In the genomic region with DNA sequence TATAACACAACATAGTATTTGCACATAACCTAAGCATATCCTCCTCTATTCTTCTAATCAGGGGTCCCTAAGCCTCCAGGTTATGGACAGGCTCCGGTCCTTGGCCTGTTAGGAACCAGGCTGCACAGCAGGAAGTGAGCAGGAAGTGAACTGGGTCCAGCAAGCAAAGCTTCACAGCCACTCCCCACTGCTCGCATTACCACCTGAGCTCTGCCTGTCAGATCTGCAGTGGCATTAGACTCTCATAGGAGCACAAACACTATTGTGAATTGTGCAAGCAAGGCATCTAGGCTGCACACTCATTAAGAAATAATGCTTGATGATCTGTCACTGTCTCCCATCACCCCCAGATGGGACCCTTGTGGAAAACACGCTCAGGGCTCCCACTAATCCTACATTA, we compare ENCODE assay signal across 10 cellular contexts. TPM values are rescaled to one million over a fixed set of nuclear protein-coding genes. Genes with fewer than 3 reads are reported as not detected.
A peak's percentile ranks its signal among the peaks of the same experiment; 100 is the strongest.
DNase-seq lines count a peak whose midpoint lies in the region; ATAC-seq, FAIRE-seq and TF ChIP-seq lines count a peak whose summit lies in the region.
"Had no signal": no experiment of that assay in that cellular context is flagged by ENCODE, and none has a peak within 500 bp of the region (broad histone marks: within the 10 kb centered on the region; RNA-seq: fewer than 3 reads in every experiment).

No MANE protein-coding gene starts in this region.

- H3K4me1 ChIP-seq in OCI-LY1 (ENCODE audit: insufficient read depth, low read length, severe bottlenecking) (peaks cover 81% of the 10 kb centered on the region), keratinocyte (ENCODE audit: control insufficient read depth, extremely low read depth, insufficient read depth, low read length) (peaks cover 28% of the 10 kb centered on the region)

- H3K27me3 Mint-ChIP-seq in CD4-positive, alpha-beta T cell, result no peaks in the 10 kb centered on the region

- H3K9ac ChIP-seq in OCI-LY1 (ENCODE audit: low read length) (no peak overlapping the region; the same call in 1 of the 2 replicates), keratinocyte (ENCODE audit: control insufficient read depth, extremely low read depth, insufficient read depth, low read length) (no peak overlapping the region)

- CTCF ChIA-PET in CD4-positive, alpha-beta T cell (lab: Charles Lee), result interaction anchor here (1.6 kb wide), 1 partner anchor 8 kb away, joined by 4 read pairs; no protein-coding TSS in a partner anchor
- CTCF ChIA-PET in GM10248 (lab: Yijun Ruan, JAX), result interaction anchor here (0.7 to 3.4 kb wide), 4 partner anchors 8 to 205 kb away, joined by 3 to 13 read pairs (median 4); a partner anchor contains a TSS

- no peak for TF ChIP-seq CTCF in CD4-positive, alpha-beta T cell (IDR thresholded peaks at IDR 0.05)
- no peak for TF ChIP-seq CTCF in OCI-LY1 (IDR thresholded peaks at IDR 0.05; ENCODE audit: low read length)
- peak in 1 of 3 experiments; percentile 25 for TF ChIP-seq CTCF in keratinocyte (optimal IDR thresholded peaks at IDR 0.05 in 1 of 3, IDR thresholded peaks at IDR 0.05 in 1 of 3, conservative IDR thresholded peaks at IDR 0.05 in 1 of 3; ENCODE audit: extremely low read depth in 1 of 3, insufficient read depth in 2 of 3, low read length in 3 of 3)
- TF ChIP-seq CTCF in GM10248 (IDR thresholded peaks at IDR 0.05; ENCODE audit: control extremely low read depth, extremely low read depth, low read depth, missing control alignments), result no peak

- dilution Hi-C loops in keratinocyte (cut with MboI; ENCODE audit: extremely low pct_ligation_motif_present, low sequenced_read_pairs), result loop anchor here (25.0 kb wide), 1 partner anchor 151 kb away; no protein-coding TSS in a partner anchor

- peak; percentile 83 for FAIRE-seq in keratinocyte (lab: Jason Lieb, UNC)

- H3K36me3 ChIP-seq in OCI-LY1 (ENCODE audit: insufficient read depth, low read length) (peaks cover 11% of the 10 kb centered on the region; the same call in 1 of the 2 replicates), keratinocyte (ENCODE audit: control insufficient read depth in 2 of 2, extremely low read depth in 1 of 2, insufficient read depth in 2 of 2, low read length in 2 of 2) (no peaks in the 10 kb centered on the region)
- H3K36me3 ChIP-seq: heart left ventricle had no signal

- H3K9me3 ChIP-seq in CD4-positive, alpha-beta T cell (ENCODE audit: control insufficient read depth, low read length), result no peaks in the 10 kb centered on the region
- H3K9me3 ChIP-seq in OCI-LY1 (ENCODE audit: low read length) (no peaks in the 10 kb centered on the region), keratinocyte (ENCODE audit: control insufficient read depth, low read depth, low read length) (no peaks in the 10 kb centered on the region)
- H3K9me3 ChIP-seq: heart left ventricle had no signal

- peaks cover 29% of the 10 kb centered on the region for H3K36me3 Mint-ChIP-seq in CD4-positive, alpha-beta T cell (ENCODE audit: low read depth)

- H3K4me3 Mint-ChIP-seq in CD4-positive, alpha-beta T cell, result peak overlapping the region; percentile 70

- peak in 3 of 10 experiments; percentile 13 to 15 (median 15) for DNase-seq in CD4-positive, alpha-beta T cell
- DNase-seq in keratinocyte (ENCODE audit: low read depth, low spot score), result no peak
- DNase-seq in GM10248 (ENCODE audit: extremely low spot score), result no peak
- no peak for DNase-seq in GM19240 (ENCODE audit: insufficient read length, low spot score)
- DNase-seq in NCI-H1694 (lab: John Stamatoyannopoulos, UW), result no peak
- no peak for DNase-seq in HUDEP-2 (lab: John Stamatoyannopoulos, UW; ENCODE audit: unreplicated experiment in 76 of 76)
- DNase-seq: NCI-H1092 had no signal

- H3K4me1 Mint-ChIP-seq in CD4-positive, alpha-beta T cell (ENCODE audit: low read depth), result peaks cover 93% of the 10 kb centered on the region

- H3K4me3 ChIP-seq in OCI-LY1 (ENCODE audit: low read depth, low read length, poor library complexity, severe bottlenecking) (peak overlapping the region; percentile 7), keratinocyte (ENCODE audit: control insufficient read depth in 2 of 3, extremely low read depth in 1 of 3, insufficient read depth in 2 of 3, low read depth in 1 of 3, low read length in 3 of 3) (no peak overlapping the region)
- H3K4me3 ChIP-seq: heart left ventricle had no signal

- H3K27me3 ChIP-seq in CD4-positive, alpha-beta T cell (ENCODE audit: control insufficient read depth, insufficient read depth, low read length), result no peaks in the 10 kb centered on the region
- H3K27me3 ChIP-seq in OCI-LY1 (ENCODE audit: insufficient read depth, low read length) (no peaks in the 10 kb centered on the region), keratinocyte (ENCODE audit: control insufficient read depth, extremely low read depth, insufficient read depth, low read length) (no peaks in the 10 kb centered on the region)
- H3K27me3 ChIP-seq: heart left ventricle had no signal

- peaks cover 100% of the 10 kb centered on the region for H3K79me2 ChIP-seq in OCI-LY1 (ENCODE audit: insufficient read depth, low read length)
- H3K79me2 ChIP-seq in keratinocyte (ENCODE audit: control insufficient read depth, insufficient read depth, low read length), result peaks cover 99% of the 10 kb centered on the region

- peak overlapping the region; percentile 30 for H3K27ac Mint-ChIP-seq in CD4-positive, alpha-beta T cell

- POLR2A ChIA-PET in CD4-positive, alpha-beta T cell (lab: Charles Lee), result interaction anchor here (1.1 to 4.7 kb wide), 4 partner anchors 8 to 566 kb away, joined by 3 to 22 read pairs (median 7); a partner anchor contains a TSS
- POLR2A ChIA-PET in GM10248 (lab: Yijun Ruan, JAX), result no interaction called here

- H3K9me2 ChIP-seq in OCI-LY1 (ENCODE audit: low read depth, low read length), result no peaks in the 10 kb centered on the region

- H4K20me1 ChIP-seq in OCI-LY1 (ENCODE audit: insufficient read depth, low read length) (peaks cover 2% of the 10 kb centered on the region; the same call in 1 of the 2 replicates), keratinocyte (ENCODE audit: control insufficient read depth, extremely low read depth, insufficient read depth, low read length) (peaks cover 25% of the 10 kb centered on the region)

- peak; percentile 52 for ATAC-seq in CD4-positive, alpha-beta T cell (ENCODE audit: poor library complexity)
- peak; percentile 47 for ATAC-seq in GM19438 (IDR thresholded peaks at IDR 0.05; ENCODE audit: low read depth, unreplicated experiment)

- no peaks in the 10 kb centered on the region for H3K9me3 Mint-ChIP-seq in CD4-positive, alpha-beta T cell

- H3K9me1 ChIP-seq in keratinocyte (ENCODE audit: control insufficient read depth, extremely low read depth, insufficient read depth, low read length), result peaks cover 3% of the 10 kb centered on the region

- no peak overlapping the region for H3K27ac ChIP-seq in CD4-positive, alpha-beta T cell (ENCODE audit: low read depth, low read length)
- peak overlapping the region; percentile 54 for H3K27ac ChIP-seq in OCI-LY1 (ENCODE audit: low read depth, low read length, poor library complexity, severe bottlenecking)
- no peak overlapping the region for H3K27ac ChIP-seq in keratinocyte (ENCODE audit: control insufficient read depth, insufficient read depth, low read length)
- H3K27ac ChIP-seq: heart left ventricle had no signal

- H3K4me2 ChIP-seq in OCI-LY1 (ENCODE audit: low read length) (peak overlapping the region; percentile 30; the same call in 1 of the 2 replicates), keratinocyte (ENCODE audit: control insufficient read depth, extremely low read depth, insufficient read depth, low read depth, low read length) (peak overlapping the region; percentile 49)

- H3F3A ChIP-seq in OCI-LY1 (ENCODE audit: insufficient read depth, low read length), result no peaks in the 10 kb centered on the region

- H2AFZ ChIP-seq in OCI-LY1 (ENCODE audit: low read length), result no peak overlapping the region
- H2AFZ ChIP-seq in keratinocyte (ENCODE audit: control insufficient read depth, low read length), result no peak overlapping the region

- intact Hi-C loops in CD4-positive, alpha-beta T cell (cut with DNase I, micrococcal nuclease), result loop anchor here in 1 of 2 experiments (1.0 kb wide), 1 partner anchor 8 kb away; no protein-coding TSS in a partner anchor

RNA-seq across cellular contexts. Expression of a gene that starts 9.8 kb away (rescaled TPM):
- 100 to 1,000 TPM; 143 to 146 TPM for total RNA-seq in CD4-positive, alpha-beta T cell
- polyA plus RNA-seq in keratinocyte, result 4.1 to 10.3 TPM (median 9.5 TPM) in 3 replicates
- polyA plus RNA-seq in keratinocyte (2011; ENCODE audit: low read depth), result 3.2 TPM
- 3.2 and 8.6 TPM in 2 replicates for polyA plus RNA-seq in keratinocyte (2011; cell fraction: cytosol; rRNA removed)
- polyA plus RNA-seq in keratinocyte (2011; cell fraction: nucleus; rRNA removed), result 10.3 and 11.5 TPM in 2 replicates
- polyA plus RNA-seq in keratinocyte (2012; ENCODE audit: low replicate concordance), result 6.6 and 11.0 TPM in 2 replicates
- polyA minus RNA-seq in keratinocyte, result 12.4 to 22.8 TPM (median 15.4 TPM) in 3 replicates
- polyA minus RNA-seq in keratinocyte (2011; cell fraction: cytosol; rRNA and poly(A)+ RNA removed), result 11.1 TPM
- 8.1 and 15.7 TPM in 2 replicates for polyA minus RNA-seq in keratinocyte (2011; cell fraction: nucleus; rRNA and poly(A)+ RNA removed)
